ENCODE assay signal across 13 cellular contexts in the genomic region with DNA sequence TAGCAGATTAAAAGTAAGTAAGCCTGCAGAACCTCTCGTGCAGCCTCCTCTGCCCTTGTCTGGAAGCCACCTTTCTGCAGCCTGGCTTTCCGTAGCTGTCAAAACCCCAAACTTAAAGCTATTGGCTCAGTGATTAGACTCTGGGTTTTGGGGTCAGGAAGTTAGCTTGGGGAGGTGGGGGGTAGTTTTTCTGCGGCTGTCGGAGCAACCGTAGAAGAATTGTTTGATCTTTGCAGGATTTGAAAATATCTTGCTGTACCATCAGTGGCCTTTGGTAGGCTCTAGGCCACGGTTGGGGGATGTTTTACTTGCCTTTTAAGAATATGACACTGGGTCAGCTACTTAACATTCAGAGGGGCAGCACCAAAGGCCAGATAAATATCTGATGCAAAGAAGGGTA.
DNase-seq lines count a peak whose midpoint lies in the region; TF ChIP-seq lines count a peak whose summit lies in the region.
"Had no signal": no experiment of that assay in that cellular context is flagged by ENCODE, and none has a peak within 500 bp of the region (broad histone marks: within the 10 kb centered on the region; RNA-seq: fewer than 3 reads in every experiment).

No MANE protein-coding gene starts in this region.

- peaks cover 9% of the 10 kb centered on the region for H3K27me3 ChIP-seq in WERI-Rb-1 (ENCODE audit: insufficient read depth, low read depth, severe bottlenecking)

- no peaks in the 10 kb centered on the region for H3K36me3 ChIP-seq in WERI-Rb-1
- H3K36me3 ChIP-seq: heart right ventricle had no signal

- H3K4me3 ChIP-seq in WERI-Rb-1 (ENCODE audit: low read depth, low read length) = no peak overlapping the region
- H3K4me3 ChIP-seq: heart right ventricle had no signal

- TF ChIP-seq CTCF in GM12872 (IDR thresholded peaks at IDR 0.05; ENCODE audit: insufficient read depth, low read depth, low read length) = 0 out of 3 replicates have a peak, but pooled peaks have one; percentile 17
- TF ChIP-seq CTCF in WERI-Rb-1 (IDR thresholded peaks at IDR 0.05; ENCODE audit: low read depth, low read length) = no peak
- no peak for TF ChIP-seq CTCF in GM20000 (IDR thresholded peaks at IDR 0.05; ENCODE audit: extremely low read depth, missing control alignments)

- H3K27ac ChIP-seq in WERI-Rb-1 = no peak overlapping the region

- intact Hi-C loops in activated T-helper 2 cell treated with anti-CD3 and anti-CD28 coated beads, Interferon-gamma antibody, Interleukin-2, Interleukin-4, amounts not matched to agents 10 μg/mL and 5 μg/mL and 100 μg/mL, durations not matched to agents 14 hours and 24 hours and 36 hours (cut with micrococcal nuclease) = loop anchor here (1.0 to 2.0 kb wide), 5 partner anchors 14 to 89 kb away; a partner anchor contains a TSS

- peaks cover 19% of the 10 kb centered on the region for H3K36me3 Mint-ChIP-seq in activated T-helper 2 cell treated with anti-CD3 and anti-CD28 coated beads, Interferon-gamma antibody, Interleukin-2, Interleukin-4, amounts not matched to agents 10 μg/mL and 5 μg/mL and 100 μg/mL, durations not matched to agents 14 hours and 24 hours and 36 hours (ENCODE audit: low read depth)

- peak overlapping the region; percentile 75 for H3K4me3 Mint-ChIP-seq in activated T-helper 2 cell treated with anti-CD3 and anti-CD28 coated beads, Interferon-gamma antibody, Interleukin-2, Interleukin-4, amounts not matched to agents 10 μg/mL and 5 μg/mL and 100 μg/mL, durations not matched to agents 14 hours and 24 hours and 36 hours (ENCODE audit: low read depth)
- H3K4me3 Mint-ChIP-seq: nephron had no signal

- no peaks in the 10 kb centered on the region for H3K27me3 Mint-ChIP-seq in activated T-helper 2 cell treated with anti-CD3 and anti-CD28 coated beads, Interferon-gamma antibody, Interleukin-2, Interleukin-4, amounts not matched to agents 10 μg/mL and 5 μg/mL and 100 μg/mL, durations not matched to agents 14 hours and 24 hours and 36 hours (ENCODE audit: low read depth)

- peak overlapping the region; percentile 96 for H3K27ac Mint-ChIP-seq in activated T-helper 2 cell treated with anti-CD3 and anti-CD28 coated beads, Interferon-gamma antibody, Interleukin-2, Interleukin-4, amounts not matched to agents 10 μg/mL and 5 μg/mL and 100 μg/mL, durations not matched to agents 14 hours and 24 hours and 36 hours
- H3K27ac Mint-ChIP-seq: nephron had no signal

- H3K9me3 ChIP-seq in WERI-Rb-1 (ENCODE audit: severe bottlenecking) = no peaks in the 10 kb centered on the region

- DNase-seq in WERI-Rb-1 (peak; percentile 11), HuH-7.5 (ENCODE audit: low spot score) (no peak), NCI-H526 treated with DMSO at 0.1 percent for 48 hours (lab: John Stamatoyannopoulos, UW) (no peak), GM20000 (ENCODE audit: low spot score) (no peak), cerebellum (ENCODE audit: low spot score) (no peak)
- peak; percentile 82 for DNase-seq in activated T-helper 2 cell treated with anti-CD3 and anti-CD28 coated beads, Interferon-gamma antibody, Interleukin-2, Interleukin-4, amounts not matched to agents 10 μg/mL and 5 μg/mL and 100 μg/mL, durations not matched to agents 14 hours and 24 hours and 36 hours (ENCODE audit: low spot score)
- DNase-seq in stimulated activated CD4-positive, alpha-beta T cell treated with anti-CD3 and anti-CD28 coated beads, Interleukin-4, amount 100 ng/mL, for 1 hour = peak; percentile 26
- DNase-seq: C1 segment of cervical spinal cord, heart right ventricle, NCI-H226, T1000 had no signal

- H3K4me1 Mint-ChIP-seq in activated T-helper 2 cell treated with anti-CD3 and anti-CD28 coated beads, Interferon-gamma antibody, Interleukin-2, Interleukin-4, amounts not matched to agents 10 μg/mL and 5 μg/mL and 100 μg/mL, durations not matched to agents 14 hours and 24 hours and 36 hours (ENCODE audit: low read depth) = peaks cover 70% of the 10 kb centered on the region

- peaks cover 6% of the 10 kb centered on the region for H3K9me3 Mint-ChIP-seq in activated T-helper 2 cell treated with anti-CD3 and anti-CD28 coated beads, Interferon-gamma antibody, Interleukin-2, Interleukin-4, amounts not matched to agents 10 μg/mL and 5 μg/mL and 100 μg/mL, durations not matched to agents 14 hours and 24 hours and 36 hours
- H3K9me3 Mint-ChIP-seq: nephron had no signal

Comparison
In these comparisons a context has a peak if more than half of its experiments do, and no peak if none do; other contexts are left out.
1. DNase-seq: peak in WERI-Rb-1 (single experiment), activated T-helper 2 cell treated with anti-CD3 and anti-CD28 coated beads, Interferon-gamma antibody, Interleukin-2, Interleukin-4, amounts not matched to agents 10 μg/mL and 5 μg/mL and 100 μg/mL, durations not matched to agents 14 hours and 24 hours and 36 hours (single experiment) and stimulated activated CD4-positive, alpha-beta T cell treated with anti-CD3 and anti-CD28 coated beads, Interleukin-4, amount 100 ng/mL, for 1 hour (single experiment); none in HuH-7.5 (single experiment), NCI-H526 treated with DMSO at 0.1 percent for 48 hours (single experiment), GM20000 (single experiment) and cerebellum (single experiment).